In the genomic region with DNA sequence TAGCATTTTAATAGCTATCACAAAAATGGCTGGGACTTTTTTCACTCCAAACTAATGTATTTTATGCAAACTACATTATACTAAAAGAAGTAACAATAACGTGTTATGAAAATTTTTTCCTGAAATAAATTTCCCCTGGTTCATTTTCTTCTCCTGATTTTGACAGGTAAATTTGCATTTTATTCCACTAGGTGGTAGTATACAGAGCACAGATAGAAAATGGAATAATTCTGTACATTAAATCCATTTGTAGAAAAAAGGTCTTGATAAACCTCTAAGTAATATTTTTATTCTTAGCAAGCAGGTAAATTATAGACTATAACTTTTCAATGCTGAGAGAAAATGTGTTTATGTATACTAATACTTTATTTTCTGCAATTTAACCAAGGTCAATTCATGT, we compare ENCODE assay signal across 12 cellular contexts.
DNase-seq lines count a peak whose midpoint lies in the region; TF ChIP-seq lines count a peak whose summit lies in the region.
"Had no signal": no experiment of that assay in that cellular context is flagged by ENCODE, and none has a peak within 500 bp of the region (broad histone marks: within the 10 kb centered on the region; RNA-seq: fewer than 3 reads in every experiment).

No MANE protein-coding gene starts in this region.

- intact Hi-C loops in uterus (cut with DNase I; ENCODE audit: low total_unique reads), result no loop called here

- no peak overlapping the region for H3K4me3 Mint-ChIP-seq in osteocyte (ENCODE audit: unreplicated experiment)
- H3K4me3 Mint-ChIP-seq: activated T-cell treated with anti-CD3 and anti-CD28 coated beads, Interleukin-2, amount 50 U/mL, for 4 hours; immature natural killer cell had no signal

- peaks cover 30% of the 10 kb centered on the region for H3K36me3 Mint-ChIP-seq in osteocyte (ENCODE audit: unreplicated experiment)
- H3K36me3 Mint-ChIP-seq: immature natural killer cell had no signal

- no peaks in the 10 kb centered on the region for H3K27me3 Mint-ChIP-seq in osteocyte (ENCODE audit: unreplicated experiment)

- peak overlapping the region; percentile 75 for H3K27ac Mint-ChIP-seq in osteocyte (ENCODE audit: unreplicated experiment)
- H3K27ac Mint-ChIP-seq: immature natural killer cell had no signal

- H3K36me3 ChIP-seq in uterus, result no peaks in the 10 kb centered on the region

- no peak overlapping the region for H3K4me3 ChIP-seq in cardiac fibroblast (replicated peaks in 1 of 2; ENCODE audit: low read depth in 2 of 2, low read length in 2 of 2)
- H3K4me3 ChIP-seq in uterus, result no peak overlapping the region

- no peak for TF ChIP-seq POLR2A in uterus (IDR thresholded peaks at IDR 0.05)

- H3K27me3 ChIP-seq in uterus, result no peaks in the 10 kb centered on the region

- TF ChIP-seq CTCF in cardiac fibroblast (IDR thresholded peaks at IDR 0.05; ENCODE audit: low read depth, low read length) (peak; percentile 33), osteocyte (IDR thresholded peaks at IDR 0.05) (peak; percentile 54), uterus (IDR thresholded peaks at IDR 0.05) (peak in 2 of 4 experiments; percentile 17 to 27)

- peak; percentile 23 for DNase-seq in NCI-H1694 treated with DMSO at 0.1 percent for 48 hours (lab: John Stamatoyannopoulos, UW)
- no peak for DNase-seq in NCI-H1694 (lab: John Stamatoyannopoulos, UW)
- DNase-seq in KBM-7, result peak; percentile 31
- peak; percentile 21 to 33 for DNase-seq in cardiac fibroblast (ENCODE audit: low read depth in 2 of 2)
- DNase-seq in osteocyte (ENCODE audit: extremely low spot score, unreplicated experiment), result no peak
- no peak for DNase-seq in uterus
- no peak for DNase-seq in globus pallidus (ENCODE audit: low spot score)
- no peak for DNase-seq in NK-92 treated with Interleukin-12 subunit alpha and Interleukin-12 subunit beta, amount 100 ng/mL, for 24 hours (lab: John Stamatoyannopoulos, UW)
- DNase-seq: activated T-cell treated with anti-CD3 and anti-CD28 coated beads, Interleukin-2, amount 50 U/mL, for 4 hours; GOT3; immature natural killer cell; T-helper 2 cell had no signal

- no peaks in the 10 kb centered on the region for H3K9me3 Mint-ChIP-seq in osteocyte (ENCODE audit: unreplicated experiment)
- H3K9me3 Mint-ChIP-seq: activated T-cell treated with anti-CD3 and anti-CD28 coated beads, Interleukin-2, amount 50 U/mL, for 4 hours; immature natural killer cell had no signal

- no peak overlapping the region for H3K27ac ChIP-seq in uterus

- no peaks in the 10 kb centered on the region for H3K4me1 ChIP-seq in uterus

- no peaks in the 10 kb centered on the region for H3K9me3 ChIP-seq in uterus

- in situ Hi-C loops in KBM-7 (cut with MboI; ENCODE audit: low pct_unique_long_range_greater_than_20kb, low sequenced_read_pairs), result no loop called here

- H3K4me1 Mint-ChIP-seq in osteocyte (ENCODE audit: unreplicated experiment), result peaks cover 45% of the 10 kb centered on the region
- H3K4me1 Mint-ChIP-seq: immature natural killer cell had no signal

Comparison
In these comparisons a context has a peak if more than half of its experiments do, and no peak if none do; other contexts are left out.
1. DNase-seq: peak in NCI-H1694 treated with DMSO at 0.1 percent for 48 hours (single experiment), KBM-7 (single experiment) and cardiac fibroblast (2 of 2); none in NCI-H1694 (single experiment), osteocyte (single experiment), uterus (0 of 2), globus pallidus (single experiment) and NK-92 treated with Interleukin-12 subunit alpha and Interleukin-12 subunit beta, amount 100 ng/mL, for 24 hours (single experiment).